19 cellular contexts compared by ENCODE assay signal in the genomic region with DNA sequence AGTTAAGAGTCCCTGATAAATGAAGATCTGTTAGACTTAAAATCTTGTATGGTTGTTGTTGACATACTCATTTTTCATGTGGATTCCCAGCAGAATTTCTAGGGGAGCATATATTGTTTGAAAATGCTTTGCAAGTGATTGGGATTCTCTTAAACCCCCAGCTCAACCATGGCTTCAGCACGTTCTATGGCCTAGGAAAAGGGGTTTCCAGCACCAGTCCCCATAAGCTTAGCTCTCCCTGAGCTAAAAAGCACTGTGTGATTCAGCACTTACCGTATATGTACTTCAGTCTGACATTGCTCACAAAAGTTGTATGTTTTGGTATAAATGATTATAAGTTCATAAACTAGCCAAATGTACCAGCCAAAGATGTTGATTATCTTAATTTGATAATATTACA.
A peak's percentile ranks its signal among the peaks of the same experiment; 100 is the strongest.
DNase-seq lines count a peak whose midpoint lies in the region; ATAC-seq and TF ChIP-seq lines count a peak whose summit lies in the region.
"Had no signal": no experiment of that assay in that cellular context is flagged by ENCODE, and none has a peak within 500 bp of the region (broad histone marks: within the 10 kb centered on the region; RNA-seq: fewer than 3 reads in every experiment).

No MANE protein-coding gene starts in this region.

- peak overlapping the region; percentile 53 for H3K4me3 Mint-ChIP-seq in activated CD8-positive, alpha-beta memory T cell treated with anti-CD3 and anti-CD28 coated beads, Interleukin-2, amount 10 ng/mL, durations not matched to agents 7 days and 5 days
- H3K4me3 Mint-ChIP-seq in CD4-positive, alpha-beta T cell: peak overlapping the region; percentile 52
- H3K4me3 Mint-ChIP-seq in T-cell: peak overlapping the region; percentile 52 to 76 (median 76)
- H3K4me3 Mint-ChIP-seq in effector memory CD8-positive, alpha-beta T cell: peak overlapping the region; percentile 93
- H3K4me3 Mint-ChIP-seq: GM23338, IgD-negative memory B cell had no signal

- peaks cover 16% of the 10 kb centered on the region for H3K36me3 ChIP-seq in OCI-LY7 (ENCODE audit: insufficient read depth, low read length)

- ATAC-seq in activated CD8-positive, alpha-beta memory T cell treated with anti-CD3 and anti-CD28 coated beads, Interleukin-2, amount 10 ng/mL, durations not matched to agents 7 days and 5 days: no peak
- no peak for ATAC-seq in CD4-positive, alpha-beta T cell (ENCODE audit: poor library complexity)
- ATAC-seq in T-cell (replicated peaks in 1 of 4): no peak
- ATAC-seq in effector memory CD8-positive, alpha-beta T cell (replicated peaks): no peak
- no peak for ATAC-seq in left cardiac atrium
- ATAC-seq: GM23338, HCT116, Panc1 had no signal

- H3K4me2 ChIP-seq in OCI-LY7 (ENCODE audit: low read length): no peak overlapping the region
- H3K4me2 ChIP-seq: GM23338 had no signal

- no peak overlapping the region for H2AFZ ChIP-seq in OCI-LY7 (ENCODE audit: low read length)
- H2AFZ ChIP-seq: GM23338 had no signal

- CTCF ChIA-PET in activated CD8-positive, alpha-beta memory T cell treated with anti-CD3 and anti-CD28 coated beads, Interleukin-2, amount 10 ng/mL, durations not matched to agents 7 days and 5 days (lab: Charles Lee): interaction anchor here (1.3 kb wide), 1 partner anchor 11 kb away, joined by 3 read pairs; no protein-coding TSS in a partner anchor
- CTCF ChIA-PET in CD4-positive, alpha-beta T cell (lab: Charles Lee): interaction anchor here (1.5 kb wide), 1 partner anchor 26 kb away, joined by 3 read pairs; no protein-coding TSS in a partner anchor
- CTCF ChIA-PET in T-cell (lab: Charles Lee): interaction anchor here in 1 of 2 donors (0.6 to 1.1 kb wide), 2 partner anchors 9 to 11 kb away, joined by 3 read pairs; no protein-coding TSS in a partner anchor
- CTCF ChIA-PET in GM10248 (lab: Yijun Ruan, JAX): no interaction called here
- CTCF ChIA-PET in OCI-LY7 (lab: Charles Lee; ENCODE audit: unreplicated experiment): no interaction called here

- no peak overlapping the region for H3K4me3 ChIP-seq in OCI-LY7 (ENCODE audit: low read depth, low read length, poor library complexity, severe bottlenecking)
- H3K4me3 ChIP-seq: GM23338 had no signal

- DNase-seq in activated CD8-positive, alpha-beta memory T cell treated with anti-CD3 and anti-CD28 coated beads, Interleukin-2, amount 10 ng/mL, durations not matched to agents 7 days and 5 days: no peak
- DNase-seq in activated CD8-positive, alpha-beta memory T cell treated with anti-CD3 and anti-CD28 coated beads, Interleukin-2, amount 50 U/mL, for 48 hours: no peak
- no peak for DNase-seq in CD4-positive, alpha-beta T cell
- no peak for DNase-seq in T-cell
- no peak for DNase-seq in effector memory CD8-positive, alpha-beta T cell
- no peak for DNase-seq in GM10248 (ENCODE audit: extremely low spot score)
- DNase-seq in OCI-LY7 (ENCODE audit: low spot score): no peak
- DNase-seq in left cardiac atrium: no peak
- DNase-seq: Kasumi-1, MM.1S, NCI-H1092 treated with DMSO at 0.1 percent for 48 hours, NCI-H2227 treated with DMSO at 0.1 percent for 48 hours, NCI-H524 treated with DMSO at 0.1 percent for 48 hours had no signal

- no peaks in the 10 kb centered on the region for H3K27me3 Mint-ChIP-seq in activated CD8-positive, alpha-beta memory T cell treated with anti-CD3 and anti-CD28 coated beads, Interleukin-2, amount 10 ng/mL, durations not matched to agents 7 days and 5 days
- no peaks in the 10 kb centered on the region for H3K27me3 Mint-ChIP-seq in CD4-positive, alpha-beta T cell
- no peaks in the 10 kb centered on the region for H3K27me3 Mint-ChIP-seq in T-cell
- H3K27me3 Mint-ChIP-seq in effector memory CD8-positive, alpha-beta T cell: no peaks in the 10 kb centered on the region
- H3K27me3 Mint-ChIP-seq: IgD-negative memory B cell had no signal

- no peaks in the 10 kb centered on the region for H3K9me2 ChIP-seq in OCI-LY7 (ENCODE audit: insufficient read depth, low read length)

- intact Hi-C loops in CD4-positive, alpha-beta T cell (cut with DNase I, micrococcal nuclease): no loop called here
- intact Hi-C loops in OCI-LY7 (cut with micrococcal nuclease; ENCODE audit: unreplicated experiment) (no loop called here), left cardiac atrium (cut with DNase I) (no loop called here)

- POLR2A ChIA-PET in CD4-positive, alpha-beta T cell (lab: Charles Lee): interaction anchor here (1.2 kb wide), 1 partner anchor 12 kb away, joined by 3 read pairs; no protein-coding TSS in a partner anchor
- POLR2A ChIA-PET in T-cell (lab: Charles Lee): interaction anchor here in 1 of 2 donors (0.6 kb wide), 1 partner anchor 216 kb away, joined by 7 read pairs; no protein-coding TSS in a partner anchor
- POLR2A ChIA-PET in GM10248 (lab: Yijun Ruan, JAX): no interaction called here
- POLR2A ChIA-PET in OCI-LY7 (lab: Charles Lee): interaction anchor here (0.7 to 1.2 kb wide), 2 partner anchors 10 to 35 kb away, joined by 3 to 9 read pairs; no protein-coding TSS in a partner anchor

- H3K9me3 ChIP-seq in CD4-positive, alpha-beta T cell (ENCODE audit: control insufficient read depth, low read length): no peaks in the 10 kb centered on the region
- H3K9me3 ChIP-seq in OCI-LY7 (ENCODE audit: low read length): no peaks in the 10 kb centered on the region

- no peak for TF ChIP-seq CTCF in CD4-positive, alpha-beta T cell (IDR thresholded peaks at IDR 0.05)
- TF ChIP-seq CTCF in GM10248 (IDR thresholded peaks at IDR 0.05; ENCODE audit: control extremely low read depth, extremely low read depth, low read depth, missing control alignments): no peak
- TF ChIP-seq CTCF in OCI-LY7 (conservative IDR thresholded peaks at IDR 0.05; ENCODE audit: low read length): no peak

- no TSS peak for BruUV-seq in OCI-LY7 (replicated peaks; lab: Mats Ljungman, UMichigan)

- H3K36me3 Mint-ChIP-seq in activated CD8-positive, alpha-beta memory T cell treated with anti-CD3 and anti-CD28 coated beads, Interleukin-2, amount 10 ng/mL, durations not matched to agents 7 days and 5 days: peaks cover 56% of the 10 kb centered on the region
- H3K36me3 Mint-ChIP-seq in CD4-positive, alpha-beta T cell (ENCODE audit: low read depth): peaks cover 78% of the 10 kb centered on the region
- peaks cover 48% of the 10 kb centered on the region for H3K36me3 Mint-ChIP-seq in T-cell
- H3K36me3 Mint-ChIP-seq in effector memory CD8-positive, alpha-beta T cell (ENCODE audit: insufficient read depth): peaks cover 68% of the 10 kb centered on the region

- no peaks in the 10 kb centered on the region for H3K4me1 ChIP-seq in OCI-LY7 (ENCODE audit: insufficient read depth, low read length, poor library complexity, severe bottlenecking)

- peaks cover 42% of the 10 kb centered on the region for H3K4me1 Mint-ChIP-seq in activated CD8-positive, alpha-beta memory T cell treated with anti-CD3 and anti-CD28 coated beads, Interleukin-2, amount 10 ng/mL, durations not matched to agents 7 days and 5 days
- peaks cover 68% of the 10 kb centered on the region for H3K4me1 Mint-ChIP-seq in CD4-positive, alpha-beta T cell (ENCODE audit: low read depth)
- peaks cover 48 to 68% (median 65%) of the 10 kb centered on the region in 3 donors for H3K4me1 Mint-ChIP-seq in T-cell
- peaks cover 28 to 51% of the 10 kb centered on the region in 2 donors for H3K4me1 Mint-ChIP-seq in effector memory CD8-positive, alpha-beta T cell (ENCODE audit: low read depth in 2 of 2)
- H3K4me1 Mint-ChIP-seq: GM23338 had no signal

- H3K27me3 ChIP-seq in CD4-positive, alpha-beta T cell (ENCODE audit: control insufficient read depth, insufficient read depth, low read length): no peaks in the 10 kb centered on the region

- no peaks in the 10 kb centered on the region for H3K79me2 ChIP-seq in OCI-LY7 (ENCODE audit: insufficient read depth, low read depth, low read length)

- H3K27ac ChIP-seq in CD4-positive, alpha-beta T cell (ENCODE audit: low read depth, low read length): no peak overlapping the region
- no peak overlapping the region for H3K27ac ChIP-seq in OCI-LY7 (ENCODE audit: low read depth, low read length, poor library complexity, severe bottlenecking)
- H3K27ac ChIP-seq: C4-2B, HL-60 had no signal

- H3K27ac Mint-ChIP-seq in activated CD8-positive, alpha-beta memory T cell treated with anti-CD3 and anti-CD28 coated beads, Interleukin-2, amount 10 ng/mL, durations not matched to agents 7 days and 5 days: peak overlapping the region; percentile 62
- peak overlapping the region; percentile 94 for H3K27ac Mint-ChIP-seq in CD4-positive, alpha-beta T cell
- peak overlapping the region in 1 of 2 donors; percentile 78 for H3K27ac Mint-ChIP-seq in T-cell
- H3K27ac Mint-ChIP-seq in effector memory CD8-positive, alpha-beta T cell: peak overlapping the region; percentile 94 to 96
- H3K27ac Mint-ChIP-seq: GM23338 had no signal

- peaks cover 10% of the 10 kb centered on the region for H3K9me3 Mint-ChIP-seq in activated CD8-positive, alpha-beta memory T cell treated with anti-CD3 and anti-CD28 coated beads, Interleukin-2, amount 10 ng/mL, durations not matched to agents 7 days and 5 days (ENCODE audit: low read depth)
- no peaks in the 10 kb centered on the region for H3K9me3 Mint-ChIP-seq in CD4-positive, alpha-beta T cell
- no peaks in the 10 kb centered on the region for H3K9me3 Mint-ChIP-seq in T-cell
- no peaks in the 10 kb centered on the region for H3K9me3 Mint-ChIP-seq in effector memory CD8-positive, alpha-beta T cell
- H3K9me3 Mint-ChIP-seq: GM23338 had no signal

- no peaks in the 10 kb centered on the region for H4K20me1 ChIP-seq in OCI-LY7 (ENCODE audit: insufficient read depth, low read length)

Comparison
In these comparisons a context has a peak if more than half of its experiments do, and no peak if none do; other contexts are left out.
1. CTCF ChIA-PET loops: an anchor here in activated CD8-positive, alpha-beta memory T cell treated with anti-CD3 and anti-CD28 coated beads, Interleukin-2, amount 10 ng/mL, durations not matched to agents 7 days and 5 days (1.3 kb wide) and CD4-positive, alpha-beta T cell (1.5 kb wide); none called in GM10248 and OCI-LY7.